In genomic region chr7:76380623-76380966, GRCh38 we compare ENCODE assay signal across 8 cellular contexts. TPM values are rescaled to one million over a fixed set of nuclear protein-coding genes. Genes with fewer than 3 reads are reported as not detected.
DNase-seq lines count a peak whose midpoint lies in the region; ATAC-seq and TF ChIP-seq lines count a peak whose summit lies in the region.

No MANE protein-coding gene starts in this region.

- H3K36me3 ChIP-seq in DOHH2 (ENCODE audit: control insufficient read depth, low read length) (no peaks in the 10 kb centered on the region), SJCRH30 (no peaks in the 10 kb centered on the region), esophagus squamous epithelium (no peaks in the 10 kb centered on the region), psoas muscle (ENCODE audit: insufficient read depth in 1 of 2, low read depth in 1 of 2) (no peaks in the 10 kb centered on the region)

- peaks cover 5% of the 10 kb centered on the region; the same call in 1 of the 2 replicates for H3K27me3 ChIP-seq in DOHH2 (ENCODE audit: control insufficient read depth, low read length)
- H3K27me3 ChIP-seq in SJCRH30 = no peaks in the 10 kb centered on the region
- no peaks in the 10 kb centered on the region for H3K27me3 ChIP-seq in esophagus squamous epithelium
- no peaks in the 10 kb centered on the region for H3K27me3 ChIP-seq in psoas muscle (ENCODE audit: insufficient read depth in 3 of 3, low read length in 2 of 3)

- WGBS in esophagus squamous epithelium, 2 donors = 59 to 70% methylated on average over 5 to 7 of the region's 7 CpGs
- WGBS in psoas muscle, 3 donors = 20 to 33% (median 24%) methylated on average over 7 of the region's 7 CpGs

- H3K4me3 ChIP-seq in DOHH2 (ENCODE audit: low read length) (peak overlapping the region; percentile 75), SJCRH30 (peak overlapping the region; percentile 53), esophagus squamous epithelium (peak overlapping the region in 3 of 4 donors; percentile 43 to 67 (median 43)), psoas muscle (peak overlapping the region; percentile 56)

- no peak for TF ChIP-seq POLR2A in esophagus squamous epithelium (IDR thresholded peaks at IDR 0.05)

- H3K4me1 ChIP-seq in DOHH2 (ENCODE audit: control insufficient read depth, low read length) (peaks cover 28% of the 10 kb centered on the region), SJCRH30 (peaks cover 8% of the 10 kb centered on the region), esophagus squamous epithelium (peaks cover 8 to 23% (median 16%) of the 10 kb centered on the region in 3 donors), psoas muscle (peaks cover 14% of the 10 kb centered on the region)

- peaks cover 7% of the 10 kb centered on the region; the same call in 1 of the 2 replicates for H3F3A ChIP-seq in DOHH2 (ENCODE audit: control insufficient read depth, insufficient read depth)

- no peak for ATAC-seq in psoas muscle
- ATAC-seq in GM21367 (IDR thresholded peaks at IDR 0.05; ENCODE audit: unreplicated experiment) = no peak

- H3K27ac ChIP-seq in DOHH2 (ENCODE audit: low read depth, low read length) = no peak overlapping the region
- H3K27ac ChIP-seq in SJCRH30 = peak overlapping the region; percentile 82
- H3K27ac ChIP-seq in esophagus squamous epithelium = peak overlapping the region; percentile 88 to 98 (median 94)
- peak overlapping the region; percentile 94 for H3K27ac ChIP-seq in psoas muscle

- H3K9me3 ChIP-seq in DOHH2 (ENCODE audit: control insufficient read depth, insufficient read depth, low read length) = no peaks in the 10 kb centered on the region
- no peaks in the 10 kb centered on the region for H3K9me3 ChIP-seq in SJCRH30 (replicated peaks)
- H3K9me3 ChIP-seq in esophagus squamous epithelium = no peaks in the 10 kb centered on the region
- no peaks in the 10 kb centered on the region for H3K9me3 ChIP-seq in psoas muscle

- peak overlapping the region; percentile 87 for H3K4me2 ChIP-seq in DOHH2 (ENCODE audit: low read length)

- no peaks in the 10 kb centered on the region for H3K79me2 ChIP-seq in DOHH2 (ENCODE audit: control insufficient read depth, low read length)

- no peak for DNase-seq in SJCRH30
- DNase-seq in esophagus squamous epithelium (lab: John Stamatoyannopoulos, UW) = no peak
- DNase-seq in psoas muscle = no peak
- DNase-seq in COR-L47 (lab: John Stamatoyannopoulos, UW) = no peak
- no peak for DNase-seq in GM10266 (ENCODE audit: extremely low spot score)
- DNase-seq in MV-4-11 (lab: John Stamatoyannopoulos, UW) = no peak

- H3K9me2 ChIP-seq in DOHH2 (replicated peaks; ENCODE audit: control insufficient read depth, low read length) = no peaks in the 10 kb centered on the region

- intact Hi-C loops in esophagus squamous epithelium (cut with DNase I) = no loop called here
- intact Hi-C loops in psoas muscle (cut with DNase I) = no loop called here

- H4K20me1 ChIP-seq in DOHH2 (ENCODE audit: control insufficient read depth, insufficient read depth, low read depth, low read length) = no peaks in the 10 kb centered on the region

- no peak for TF ChIP-seq CTCF in DOHH2 (IDR thresholded peaks at IDR 0.05; ENCODE audit: low read depth, low read length, poor library complexity, severe bottlenecking)
- TF ChIP-seq CTCF in esophagus squamous epithelium (IDR thresholded peaks at IDR 0.05) = no peak
- no peak for TF ChIP-seq CTCF in psoas muscle (IDR thresholded peaks at IDR 0.05)
- TF ChIP-seq CTCF in GM10266 (IDR thresholded peaks at IDR 0.05; ENCODE audit: control insufficient read depth, insufficient read depth, low read depth, missing control alignments) = no peak

RNA-seq across cellular contexts. Expression of gene YWHAG, which starts 21.8 kb away (rescaled TPM):
- 180 and 190 TPM in 2 replicates for total RNA-seq in SJCRH30 (2014; rRNA removed; shearing (Covaris generic))
- total RNA-seq in esophagus squamous epithelium (10 to 100 TPM; 52.8 to 97.7 (median 66.3) TPM), psoas muscle (100 to 1,000 TPM; 342 to 421 (median 401) TPM)
- polyA plus RNA-seq in psoas muscle = 100 to 1,000 TPM; 204 to 523 (median 213) TPM

RNA-seq across cellular contexts. Expression of gene SSC4D, which starts 28.9 kb away (rescaled TPM):
- 0.86 and 1.8 TPM in 2 replicates for total RNA-seq in SJCRH30 (2014; rRNA removed; shearing (Covaris generic))
- under 1 TPM in 1 of 4 donors, not detected in 3; 0.48 TPM for total RNA-seq in esophagus squamous epithelium
- total RNA-seq in psoas muscle = 1 to 10 TPM in 1 of 4 donors, under 1 TPM in 3; 0.79 to 1.0 (median 0.86) TPM
- polyA plus RNA-seq in psoas muscle = 1 to 10 TPM; 1.3 to 3.3 (median 2.7) TPM

RNA-seq across cellular contexts. Expression of gene ZP3, which starts 44.2 kb away (rescaled TPM):
- total RNA-seq in SJCRH30 (2014; rRNA removed; shearing (Covaris generic)) = 0.99 and 1.8 TPM in 2 replicates
- total RNA-seq in esophagus squamous epithelium (1 to 10 TPM; 3.8 to 7.9 (median 4.4) TPM), psoas muscle (10 to 100 TPM in 1 of 4 donors, 1 to 10 TPM in 1, under 1 TPM in 1, not detected in 1; 0.96 to 12.3 (median 4.0) TPM)
- polyA plus RNA-seq in psoas muscle = under 1 TPM; 0.23 to 0.52 (median 0.32) TPM
